ENCODE assay signal across 10 cellular contexts in the genomic region with DNA sequence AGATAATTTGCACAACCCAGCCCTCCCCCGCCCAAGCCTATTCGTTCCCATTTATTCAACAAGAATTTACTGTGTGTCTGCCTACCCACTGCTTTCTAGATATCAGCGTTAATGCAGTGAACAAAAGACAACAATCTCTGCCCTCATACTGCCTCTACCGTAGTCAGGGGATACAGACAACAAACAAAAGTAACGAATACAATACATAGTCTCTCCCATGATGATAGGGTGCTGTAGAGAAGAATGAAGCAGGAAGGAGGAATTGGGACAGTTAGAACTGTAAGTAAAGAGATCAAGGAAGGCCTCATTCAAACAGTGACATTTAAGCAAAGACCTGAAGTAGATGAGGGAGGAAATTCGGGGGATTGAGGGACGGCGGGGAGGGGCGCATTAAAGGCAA. TPM values are rescaled to one million over a fixed set of nuclear protein-coding genes. Genes with fewer than 3 reads are reported as not detected.
DNase-seq lines count a peak whose midpoint lies in the region; ATAC-seq and TF ChIP-seq lines count a peak whose summit lies in the region.
"Had no signal": no experiment of that assay in that cellular context is flagged by ENCODE, and none has a peak within 500 bp of the region (broad histone marks: within the 10 kb centered on the region; RNA-seq: fewer than 3 reads in every experiment).

No MANE protein-coding gene starts in this region.

- H3K4me3 Mint-ChIP-seq in activated CD4-positive, alpha-beta memory T cell treated with anti-CD3 and anti-CD28 coated beads for 36 hours, result peak overlapping the region; percentile 100
- peak overlapping the region; percentile 52 to 100 (median 68) for H3K4me3 Mint-ChIP-seq in immature natural killer cell

- no peak overlapping the region for H3K27ac ChIP-seq in ACC112 (ENCODE audit: low read depth, low read length)

- peaks cover 48% of the 10 kb centered on the region for H3K79me2 ChIP-seq in ACC112 (ENCODE audit: control insufficient read depth, insufficient read depth, low read length, unreplicated experiment)

- peaks cover 46% of the 10 kb centered on the region for H3K4me1 Mint-ChIP-seq in activated CD4-positive, alpha-beta memory T cell treated with anti-CD3 and anti-CD28 coated beads for 36 hours (ENCODE audit: low read depth)
- peaks cover 37 to 52% of the 10 kb centered on the region in 2 donors for H3K4me1 Mint-ChIP-seq in immature natural killer cell

- intact Hi-C loops in activated CD4-positive, alpha-beta memory T cell treated with anti-CD3 and anti-CD28 coated beads for 36 hours (cut with micrococcal nuclease), result loop anchor here (5.0 to 10.0 kb wide), 5 partner anchors 102 to 1203 kb away; a partner anchor contains a TSS

- H3K27me3 Mint-ChIP-seq in activated CD4-positive, alpha-beta memory T cell treated with anti-CD3 and anti-CD28 coated beads for 36 hours, result no peaks in the 10 kb centered on the region
- H3K27me3 Mint-ChIP-seq in immature natural killer cell (ENCODE audit: low read depth in 3 of 3), result peaks cover 0 to 3% (median 2%) of the 10 kb centered on the region in 3 donors

- no peak overlapping the region for H2AFZ ChIP-seq in ACC112 (ENCODE audit: low read length, unreplicated experiment)

- peaks cover 51% of the 10 kb centered on the region for H3K4me1 ChIP-seq in ACC112 (ENCODE audit: control insufficient read depth, insufficient read depth, low read length, unreplicated experiment)

- H3K36me3 Mint-ChIP-seq in activated CD4-positive, alpha-beta memory T cell treated with anti-CD3 and anti-CD28 coated beads for 36 hours, result peaks cover 23% of the 10 kb centered on the region
- peaks cover under 1 to 11% (median 10%) of the 10 kb centered on the region in 3 donors for H3K36me3 Mint-ChIP-seq in immature natural killer cell

- no peak for TF ChIP-seq CTCF in HFF-Myc (IDR thresholded peaks at IDR 0.05; ENCODE audit: low read depth, low read length, missing control alignments)

- no peaks in the 10 kb centered on the region for H3K27me3 ChIP-seq in ACC112 (ENCODE audit: insufficient read depth, low read length)

- H3K4me3 ChIP-seq in ACC112 (ENCODE audit: low read depth, low read length) (peak overlapping the region; percentile 93), HFF-Myc (replicated peaks; ENCODE audit: low read depth, low read length) (peak overlapping the region; percentile 98)

- no peaks in the 10 kb centered on the region for H3K9me3 Mint-ChIP-seq in activated CD4-positive, alpha-beta memory T cell treated with anti-CD3 and anti-CD28 coated beads for 36 hours
- no peaks in the 10 kb centered on the region for H3K9me3 Mint-ChIP-seq in immature natural killer cell

- no peak overlapping the region for H3K27ac Mint-ChIP-seq in activated CD4-positive, alpha-beta memory T cell treated with anti-CD3 and anti-CD28 coated beads for 36 hours
- H3K27ac Mint-ChIP-seq in immature natural killer cell, result peak overlapping the region in 2 of 6 donors; percentile 80 to 85

- no peak for DNase-seq in HFF-Myc (ENCODE audit: extremely low read depth, low read depth)
- no peak for DNase-seq in activated CD4-positive, alpha-beta memory T cell treated with anti-CD3 and anti-CD28 coated beads for 36 hours
- no peak for DNase-seq in immature natural killer cell
- DNase-seq in SW480 (ENCODE audit: low spot score), result no peak
- no peak for DNase-seq in left lobe of liver (ENCODE audit: low spot score)
- DNase-seq in EL, result no peak
- no peak for DNase-seq in HuH-7.5 (ENCODE audit: low spot score)
- DNase-seq: activated CD4-positive, CD25-positive, alpha-beta regulatory T cell had no signal

- ATAC-seq in left lobe of liver, result no peak
- ATAC-seq: right cardiac atrium had no signal

- H3K36me3 ChIP-seq in ACC112 (ENCODE audit: insufficient read depth, low read length), result peaks cover 6% of the 10 kb centered on the region; the same call in 1 of the 2 replicates

- POLR2A ChIA-PET in activated CD4-positive, alpha-beta memory T cell treated with anti-CD3 and anti-CD28 coated beads for 36 hours (lab: Charles Lee), result no interaction called here

- CTCF ChIA-PET in activated CD4-positive, alpha-beta memory T cell treated with anti-CD3 and anti-CD28 coated beads for 36 hours (lab: Charles Lee), result no interaction called here

RNA-seq across cellular contexts. Expression of a gene that starts 1.7 kb away (rescaled TPM):
- 10 to 100 TPM; 30.9 to 33.0 TPM for total RNA-seq in activated CD4-positive, alpha-beta memory T cell treated with anti-CD3 and anti-CD28 coated beads for 36 hours
- 10 to 100 TPM in 1 of 3 donors, 1 to 10 TPM in 2; 7.4 to 13.6 (median 7.5) TPM for polyA plus RNA-seq in immature natural killer cell
- 22.2 TPM for total RNA-seq in left lobe of liver

RNA-seq across cellular contexts. Expression of a gene that starts 1.8 kb away (rescaled TPM):
- total RNA-seq in activated CD4-positive, alpha-beta memory T cell treated with anti-CD3 and anti-CD28 coated beads for 36 hours, result 10 to 100 TPM; 96.1 to 98.0 TPM
- 10 to 100 TPM; 23.8 to 55.2 (median 39.1) TPM for polyA plus RNA-seq in immature natural killer cell
- total RNA-seq in left lobe of liver, result 21.0 TPM
